ENCODE assay signal across 31 cellular contexts in genomic region chr7:156102267-156102666, GRCh38.
DNase-seq lines count a peak whose midpoint lies in the region; ATAC-seq, FAIRE-seq and TF ChIP-seq lines count a peak whose summit lies in the region.
"Had no signal": no experiment of that assay in that cellular context is flagged by ENCODE, and none has a peak within 500 bp of the region (broad histone marks: within the 10 kb centered on the region; RNA-seq: fewer than 3 reads in every experiment).

No MANE protein-coding gene starts in this region.

- no peak overlapping the region for H2BK20ac ChIP-seq in H1 (ENCODE audit: low read length)

- no peak overlapping the region for H3K9ac ChIP-seq in H1 (replicated peaks in 1 of 4; ENCODE audit: extremely low read depth in 1 of 4, low read depth in 3 of 4, low read length in 3 of 4)
- H3K9ac ChIP-seq: BLaER1; BLaER1 treated with 17β-estradiol and CSF1 and Interleukin-3, amounts not matched to agents 10 nM and 100 nM had no signal

- H3K4ac ChIP-seq in H1 (replicated peaks; ENCODE audit: insufficient read length, low read depth, low read length), result no peak overlapping the region

- no peak overlapping the region for H4K5ac ChIP-seq in H1 (ENCODE audit: insufficient read length, low read depth, low read length)

- no peak overlapping the region for H2BK15ac ChIP-seq in H1 (ENCODE audit: low read length)

- no peak overlapping the region for H2BK12ac ChIP-seq in H1 (ENCODE audit: low read depth, low read length)

- DNase-seq in H1 (ENCODE audit: low read depth in 1 of 2, low spot score in 2 of 2), result no peak
- DNase-seq in suprapubic skin (ENCODE audit: low spot score in 2 of 2), result no peak
- DNase-seq: 8988T; ACHN; AML-193; BE2C; C1 segment of cervical spinal cord; Calu3; CD4-positive, alpha-beta memory T cell; CD4-positive, alpha-beta T cell; CD4-positive, CD25-positive, alpha-beta regulatory T cell; CD8-positive, alpha-beta memory T cell; CD8-positive, alpha-beta T cell; COR-L47; DMS 273 treated with DMSO at 0.1 percent for 48 hours; DMS153; DMS53; DMS79; DMS79 treated with DMSO at 0.1 percent for 48 hours; DND-41; EL had no signal

- no peak for TF ChIP-seq CTCF in HEK293 (tag by site-specific recombination; IDR thresholded peaks at IDR 0.05)
- no peak for TF ChIP-seq CTCF in H1 (IDR thresholded peaks at IDR 0.05; ENCODE audit: control extremely low read depth in 1 of 3, insufficient read depth in 1 of 3, low read depth in 1 of 3, low read length in 3 of 3)
- TF ChIP-seq CTCF in suprapubic skin (IDR thresholded peaks at IDR 0.05), result no peak

- no peak overlapping the region for H2AFZ ChIP-seq in H1 (ENCODE audit: low read length)

- H3K27ac ChIP-seq in HEK293 (ENCODE audit: extremely low read depth, low read depth, low read length) (no peak overlapping the region), H1 (ENCODE audit: low read depth, low read length) (no peak overlapping the region), suprapubic skin (no peak overlapping the region)
- H3K27ac ChIP-seq: 22Rv1; A549; BLaER1; BLaER1 treated with 17β-estradiol and CSF1 and Interleukin-3, amounts not matched to agents 10 nM and 100 nM; C4-2B had no signal

- H2BK120ac ChIP-seq in H1 (replicated peaks; ENCODE audit: low read depth, low read length), result no peak overlapping the region

- TF ChIP-seq POLR2A in H1 (IDR thresholded peaks at IDR 0.05; ENCODE audit: control extremely low read depth in 1 of 2, low read depth in 2 of 2, low read length in 2 of 2), result no peak
- no peak for TF ChIP-seq POLR2A in suprapubic skin (IDR thresholded peaks at IDR 0.05)

- H2AK5ac ChIP-seq in H1 (ENCODE audit: low read depth, low read length), result no peak overlapping the region

- 90% methylated on average over 1 of the region's 1 CpG; no CpG with 5 or more reads in 1 of the 2 experiments for WGBS in H1 (ENCODE audit: extremely low coverage in 1 of 2, insufficient coverage in 1 of 2, insufficient read length in 1 of 2, insufficient replicate concordance in 2 of 2, low coverage in 1 of 2, low lambda C conversion rate in 2 of 2, missing lambda C conversion rate in 1 of 2), 2 experiments
- WGBS in suprapubic skin, result 76% methylated on average over 1 of the region's 1 CpG

- H4K20me1 ChIP-seq in H1 (replicated peaks in 1 of 2; ENCODE audit: control insufficient read depth in 1 of 2, insufficient read depth in 2 of 2, low read length in 2 of 2), result peaks cover 0 to 3% of the 10 kb centered on the region in 2 experiments
- H4K20me1 ChIP-seq: BLaER1; BLaER1 treated with 17β-estradiol and CSF1 and Interleukin-3, amounts not matched to agents 10 nM and 100 nM had no signal

- no peaks in the 10 kb centered on the region for H3K79me2 ChIP-seq in H1 (ENCODE audit: control insufficient read depth in 1 of 2, insufficient read depth in 2 of 2, low read length in 2 of 2)

- no peak overlapping the region for H2BK5ac ChIP-seq in H1 (ENCODE audit: low read depth, low read length)

- CTCF ChIA-PET in HEK293 (lab: Yijun Ruan, JAX) (interaction anchor here (0.5 kb wide), 1 partner anchor 155 kb away, joined by 3 read pairs; no protein-coding TSS in a partner anchor), H1 (lab: Charles Lee; ENCODE audit: partially characterized antibody) (no interaction called here)

- H3K4me1 ChIP-seq in HEK293 (ENCODE audit: control insufficient read depth, insufficient read depth, low read length), result no peaks in the 10 kb centered on the region
- peaks cover 0 to 3% (median 0%) of the 10 kb centered on the region in 4 experiments; a peak in 1 of 7 replicates for H3K4me1 ChIP-seq in H1 (replicated peaks in 1 of 4; ENCODE audit: control insufficient read depth in 3 of 4, insufficient read depth in 4 of 4, low read length in 3 of 4)
- no peaks in the 10 kb centered on the region for H3K4me1 ChIP-seq in suprapubic skin
- H3K4me1 ChIP-seq: BE2C; BLaER1; BLaER1 treated with 17β-estradiol and CSF1 and Interleukin-3, amounts not matched to agents 10 nM and 100 nM; Caco-2 had no signal

- H3K27me3 ChIP-seq in H1 (replicated peaks in 1 of 4; ENCODE audit: control insufficient read depth in 3 of 4, extremely low read depth in 1 of 4, insufficient read depth in 3 of 4, low read length in 3 of 4) (no peaks in the 10 kb centered on the region; a peak in 1 of 7 replicates), suprapubic skin (no peaks in the 10 kb centered on the region)
- H3K27me3 ChIP-seq: BE2C; BLaER1; BLaER1 treated with 17β-estradiol and CSF1 and Interleukin-3, amounts not matched to agents 10 nM and 100 nM had no signal

- POLR2A ChIA-PET in HEK293 (lab: Yijun Ruan, JAX) (no interaction called here), H1 (lab: Charles Lee; ENCODE audit: partially characterized antibody) (no interaction called here)

- peaks cover 9% of the 10 kb centered on the region; the same call in 1 of the 2 replicates for H3K23me2 ChIP-seq in H1 (ENCODE audit: low read depth, low read length)

- H3K36me3 ChIP-seq in HEK293 (ENCODE audit: control insufficient read depth in 2 of 2, insufficient read depth in 1 of 2, low read length in 2 of 2) (no peaks in the 10 kb centered on the region), H1 (ENCODE audit: control insufficient read depth in 2 of 4, insufficient read depth in 4 of 4, low read length in 3 of 4) (no peaks in the 10 kb centered on the region; a peak in 1 of 8 replicates), suprapubic skin (no peaks in the 10 kb centered on the region)
- H3K36me3 ChIP-seq: BE2C; BLaER1; BLaER1 treated with 17β-estradiol and CSF1 and Interleukin-3, amounts not matched to agents 10 nM and 100 nM had no signal

- no peak for FAIRE-seq in H1 (lab: Jason Lieb, UNC)
- FAIRE-seq: A204.1, A549, D721Med had no signal

- H3K56ac ChIP-seq in H1 (replicated peaks; ENCODE audit: insufficient read length, low read depth, low read length), result peak overlapping the region; percentile 55

- H3K18ac ChIP-seq in H1 (ENCODE audit: extremely low read depth, low read length), result no peak overlapping the region

- no peak overlapping the region for H3K14ac ChIP-seq in H1 (ENCODE audit: insufficient read length)

- H3K4me2 ChIP-seq in H1 (ENCODE audit: insufficient read depth in 1 of 2, low read depth in 2 of 2, low read length in 2 of 2), result no peak overlapping the region
- H3K4me2 ChIP-seq: A549; BLaER1; BLaER1 treated with 17β-estradiol and CSF1 and Interleukin-3, amounts not matched to agents 10 nM and 100 nM had no signal

- H3K4me3 ChIP-seq in HEK293 (ENCODE audit: low read depth, low read length) (no peak overlapping the region), H1 (ENCODE audit: extremely low read depth in 1 of 4, insufficient read depth in 2 of 4, low read depth in 3 of 4, low read length in 4 of 4) (no peak overlapping the region), suprapubic skin (no peak overlapping the region)
- H3K4me3 ChIP-seq: A549; BLaER1; BLaER1 treated with 17β-estradiol and CSF1 and Interleukin-3, amounts not matched to agents 10 nM and 100 nM had no signal

- no peak for ATAC-seq in HG02610 (IDR thresholded peaks at IDR 0.05; ENCODE audit: unreplicated experiment)
- ATAC-seq: A549; CD8-positive, alpha-beta T cell had no signal

- H3K9me3 ChIP-seq in HEK293 (ENCODE audit: control insufficient read depth, insufficient read depth, low read depth, low read length) (no peaks in the 10 kb centered on the region), H1 (ENCODE audit: insufficient read depth in 2 of 2, low read depth in 1 of 2, low read length in 1 of 2) (0 out of 4 replicates have a peak, but pooled peaks cover 0 to 4% of the 10 kb centered on the region in 2 experiments), suprapubic skin (no peaks in the 10 kb centered on the region)
- H3K9me3 ChIP-seq: A549; BE2C; BLaER1; BLaER1 treated with 17β-estradiol and CSF1 and Interleukin-3, amounts not matched to agents 10 nM and 100 nM; Caco-2 had no signal

- no peak overlapping the region for H4K8ac ChIP-seq in H1 (ENCODE audit: extremely low read depth, insufficient read depth, low read length)

- H3K79me1 ChIP-seq in H1 (ENCODE audit: low read depth, low read length), result 0 out of 2 replicates have a peak, but pooled peaks cover 2% of the 10 kb centered on the region

- H3K23ac ChIP-seq in H1 (ENCODE audit: insufficient read length), result no peak overlapping the region

- no peak for TF ChIP-seq EP300 in H1 (IDR thresholded peaks at IDR 0.05; ENCODE audit: borderline replicate concordance in 1 of 2, low read depth in 2 of 2, low read length in 2 of 2)
- no peak for TF ChIP-seq EP300 in suprapubic skin (IDR thresholded peaks at IDR 0.05)

- no peak overlapping the region for H4K91ac ChIP-seq in H1 (replicated peaks; ENCODE audit: insufficient read length, low read length)

- TF ChIP-seq RAD21 in H1 (IDR thresholded peaks at IDR 0.05 in 1 of 2, conservative IDR thresholded peaks at IDR 0.05 in 1 of 2; ENCODE audit: low read depth in 2 of 2, low read length in 2 of 2), result no peak

TF ChIP-seq in HEK293, 187 proteins besides CTCF, POLR2A, EP300 and RAD21:
- TF ChIP-seq ZNF366 (tag by site-specific recombination; conservative IDR thresholded peaks at IDR 0.05) (peak; percentile 88), ZNF175 (tag by site-specific recombination; IDR thresholded peaks at IDR 0.05) (no peak), ZBTB17 (tag by site-specific recombination; IDR thresholded peaks at IDR 0.05) (peak; percentile 62; the same call in 1 of the 2 replicates)

TF ChIP-seq in H1, 55 proteins besides CTCF, POLR2A, EP300 and RAD21 (continues in another document):
- TF ChIP-seq HDAC6 (IDR thresholded peaks at IDR 0.05; ENCODE audit: low read depth, low read length) (no peak), JUN (IDR thresholded peaks at IDR 0.05; ENCODE audit: low read depth, low read length) (no peak), CBX8 (IDR thresholded peaks at IDR 0.05; ENCODE audit: borderline replicate concordance, low read depth, low read length) (no peak), ATF2 (IDR thresholded peaks at IDR 0.05; ENCODE audit: low read length) (no peak), TAF1 (IDR thresholded peaks at IDR 0.05; ENCODE audit: low read depth, low read length) (no peak), ASH2L (IDR thresholded peaks at IDR 0.05; ENCODE audit: low read length) (no peak), SRF (IDR thresholded peaks at IDR 0.05; ENCODE audit: low read depth, low read length) (no peak)
- TF ChIP-seq, protein P1, sequence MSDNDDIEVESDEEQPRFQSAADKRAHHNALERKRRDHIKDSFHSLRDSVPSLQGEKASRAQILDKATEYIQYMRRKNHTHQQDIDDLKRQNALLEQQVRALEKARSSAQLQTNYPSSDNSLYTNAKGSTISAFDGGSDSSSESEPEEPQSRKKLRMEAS (IDR thresholded peaks at IDR 0.05), result no peak
